ENCODE assay signal across 33 cellular contexts in genomic region chr1:15541231-15541792, GRCh38. TPM values are rescaled to one million over a fixed set of nuclear protein-coding genes. Genes with fewer than 3 reads are reported as not detected.
"Had no signal": no experiment of that assay in that cellular context is flagged by ENCODE, and none has a peak within 500 bp of the region (broad histone marks: within the 10 kb centered on the region; RNA-seq: fewer than 3 reads in every experiment).

No MANE protein-coding gene starts in this region.

- H3K27me3 Mint-ChIP-seq: activated CD4-positive, alpha-beta memory T cell treated with anti-CD3 and anti-CD28 coated beads for 36 hours; activated CD4-positive, alpha-beta T cell treated with anti-CD3 and anti-CD28 coated beads for 36 hours; activated CD4-positive, alpha-beta T cell treated with anti-CD3 and anti-CD28 coated beads, Interleukin-2, amount 10 ng/mL, durations not matched to agents 24 days and 14 days; activated CD8-positive, alpha-beta memory T cell treated with anti-CD3 and anti-CD28 coated beads, Interleukin-2, amount 10 ng/mL, durations not matched to agents 7 days and 5 days; activated T-helper 17 cell treated with anti-CD3 and anti-CD28 coated beads, Interleukin-2, amount 50 U/mL, for 72 hours; effector memory CD8-positive, alpha-beta T cell had no signal

- H3K9me3 ChIP-seq: adrenal gland, body of pancreas, esophagus squamous epithelium, gastroesophageal sphincter, heart right ventricle had no signal

- H3K4me3 ChIP-seq: adrenal gland, body of pancreas, esophagus squamous epithelium, gastroesophageal sphincter, heart right ventricle, hepatocyte had no signal

- ATAC-seq: activated CD4-positive, alpha-beta T cell treated with anti-CD3 and anti-CD28 coated beads for 36 hours; activated CD8-positive, alpha-beta memory T cell treated with anti-CD3 and anti-CD28 coated beads, Interleukin-2, amount 10 ng/mL, durations not matched to agents 7 days and 5 days; activated CD8-positive, alpha-beta T cell treated with anti-CD3 and anti-CD28 coated beads, Interleukin-2, amount 10 ng/mL, durations not matched to agents 7 days and 5 days; activated naive CD4-positive, alpha-beta T cell treated with anti-CD3 and anti-CD28 coated beads, Interleukin-2, amount 50 U/mL, for 72 hours; activated T-helper 17 cell treated with anti-CD3 and anti-CD28 coated beads, Interleukin-2, amount 50 U/mL, for 72 hours; body of pancreas; effector memory CD8-positive, alpha-beta T cell; gastroesophageal sphincter; heart right ventricle had no signal

- DNase-seq: activated CD4-positive, alpha-beta memory T cell treated with anti-CD3 and anti-CD28 coated beads for 36 hours; activated CD4-positive, alpha-beta T cell treated with anti-CD3 and anti-CD28 coated beads for 36 hours; activated CD4-positive, alpha-beta T cell treated with anti-CD3 and anti-CD28 coated beads, Interleukin-2, amount 10 ng/mL, durations not matched to agents 24 days and 14 days; activated CD4-positive, CD25-positive, alpha-beta regulatory T cell; activated CD4-positive, CD25-positive, alpha-beta regulatory T cell treated with anti-CD3 and anti-CD28 coated beads, Interleukin-2, amount 50 U/mL, for 72 hours; activated CD8-positive, alpha-beta memory T cell treated with anti-CD3 and anti-CD28 coated beads, Interleukin-2, amount 10 ng/mL, durations not matched to agents 7 days and 5 days; activated CD8-positive, alpha-beta memory T cell treated with anti-CD3 and anti-CD28 coated beads, Interleukin-2, amount 50 U/mL, for 4 hours; activated CD8-positive, alpha-beta T cell treated with anti-CD3 and anti-CD28 coated beads, Interleukin-2, amount 10 ng/mL, durations not matched to agents 7 days and 5 days; activated effector memory CD4-positive, alpha-beta T cell treated with Interleukin-2 at 50 U/mL for 16 hours; activated gamma-delta T cell treated with Interleukin-2 at 50 U/mL for 16 hours; activated naive CD4-positive, alpha-beta T cell treated with Interleukin-2 at 50 U/mL for 16 hours; activated T-cell treated with anti-CD3 and anti-CD28 coated beads, Interleukin-2, amount 50 U/mL, for 1 hour; adrenal gland; amygdala; aorta; body of pancreas; caudate nucleus; cortex of kidney; dermis blood vessel endothelial cell; effector CD4-positive, alpha-beta T cell; effector memory CD8-positive, alpha-beta T cell; esophagus squamous epithelium; foreskin melanocyte; heart right ventricle; T-helper 1 cell; T-helper 2 cell had no signal

- H3K4me1 ChIP-seq: adrenal gland, body of pancreas, gastroesophageal sphincter, heart right ventricle had no signal

- H3K9me3 Mint-ChIP-seq: activated CD4-positive, alpha-beta memory T cell treated with anti-CD3 and anti-CD28 coated beads for 36 hours; activated CD4-positive, alpha-beta T cell treated with anti-CD3 and anti-CD28 coated beads, Interleukin-2, amount 10 ng/mL, durations not matched to agents 24 days and 14 days; activated naive CD4-positive, alpha-beta T cell treated with anti-CD3 and anti-CD28 coated beads, Interleukin-2, amount 50 U/mL, for 72 hours; activated T-helper 17 cell treated with anti-CD3 and anti-CD28 coated beads, Interleukin-2, amount 50 U/mL, for 72 hours; effector memory CD8-positive, alpha-beta T cell had no signal

- H2AFZ ChIP-seq: hepatocyte had no signal

- H3K4me3 Mint-ChIP-seq: activated CD4-positive, alpha-beta memory T cell treated with anti-CD3 and anti-CD28 coated beads for 36 hours; activated CD4-positive, alpha-beta T cell treated with anti-CD3 and anti-CD28 coated beads for 36 hours; activated CD4-positive, alpha-beta T cell treated with anti-CD3 and anti-CD28 coated beads, Interleukin-2, amount 10 ng/mL, durations not matched to agents 24 days and 14 days; activated CD8-positive, alpha-beta memory T cell treated with anti-CD3 and anti-CD28 coated beads, Interleukin-2, amount 10 ng/mL, durations not matched to agents 7 days and 5 days; activated CD8-positive, alpha-beta T cell treated with anti-CD3 and anti-CD28 coated beads, Interleukin-2, amount 10 ng/mL, durations not matched to agents 7 days and 5 days; activated T-helper 17 cell treated with anti-CD3 and anti-CD28 coated beads, Interleukin-2, amount 50 U/mL, for 72 hours; effector memory CD8-positive, alpha-beta T cell had no signal

- FAIRE-seq: colon, endothelial cell of umbilical vein had no signal

- H3K4me1 Mint-ChIP-seq: activated CD4-positive, alpha-beta T cell treated with anti-CD3 and anti-CD28 coated beads for 36 hours; activated CD4-positive, alpha-beta T cell treated with anti-CD3 and anti-CD28 coated beads, Interleukin-2, amount 10 ng/mL, durations not matched to agents 24 days and 14 days; activated CD8-positive, alpha-beta memory T cell treated with anti-CD3 and anti-CD28 coated beads, Interleukin-2, amount 10 ng/mL, durations not matched to agents 7 days and 5 days; activated T-helper 17 cell treated with anti-CD3 and anti-CD28 coated beads, Interleukin-2, amount 50 U/mL, for 72 hours had no signal

- H3K27ac ChIP-seq: adrenal gland, body of pancreas, epithelial cell of prostate, esophagus squamous epithelium, gastroesophageal sphincter, heart right ventricle, hepatocyte had no signal

- H3K27me3 ChIP-seq: adrenal gland, body of pancreas, esophagus squamous epithelium, gastroesophageal sphincter, heart right ventricle, hepatocyte had no signal

- H3K27ac Mint-ChIP-seq: activated CD4-positive, alpha-beta memory T cell treated with anti-CD3 and anti-CD28 coated beads for 36 hours; activated CD4-positive, alpha-beta T cell treated with anti-CD3 and anti-CD28 coated beads for 36 hours; activated CD4-positive, alpha-beta T cell treated with anti-CD3 and anti-CD28 coated beads, Interleukin-2, amount 10 ng/mL, durations not matched to agents 24 days and 14 days; activated CD8-positive, alpha-beta memory T cell treated with anti-CD3 and anti-CD28 coated beads, Interleukin-2, amount 10 ng/mL, durations not matched to agents 7 days and 5 days; activated CD8-positive, alpha-beta T cell treated with anti-CD3 and anti-CD28 coated beads, Interleukin-2, amount 10 ng/mL, durations not matched to agents 7 days and 5 days; activated T-helper 17 cell treated with anti-CD3 and anti-CD28 coated beads, Interleukin-2, amount 50 U/mL, for 72 hours had no signal

- H3K4me2 ChIP-seq: hepatocyte had no signal

RNA-seq across cellular contexts. Expression of gene AGMAT, which starts 43.5 kb away (rescaled TPM):
- total RNA-seq: gastroesophageal sphincter had no signal
